Comparison of ENCODE assay signal across 3 cellular contexts in genomic region chr11:129808241-129808640, GRCh38. TPM values are rescaled to one million over a fixed set of nuclear protein-coding genes. Genes with fewer than 3 reads are reported as not detected.
"Had no signal": no experiment of that assay in that cellular context is flagged by ENCODE, and none has a peak within 500 bp of the region (broad histone marks: within the 10 kb centered on the region; RNA-seq: fewer than 3 reads in every experiment).

No MANE protein-coding gene starts in this region.

RNA-seq across cellular contexts. Expression of gene TMEM45B, which starts 7.4 kb away (rescaled TPM):
- total RNA-seq: subcutaneous adipose tissue, thoracic aorta, tibial nerve had no signal
